In the genomic region with DNA sequence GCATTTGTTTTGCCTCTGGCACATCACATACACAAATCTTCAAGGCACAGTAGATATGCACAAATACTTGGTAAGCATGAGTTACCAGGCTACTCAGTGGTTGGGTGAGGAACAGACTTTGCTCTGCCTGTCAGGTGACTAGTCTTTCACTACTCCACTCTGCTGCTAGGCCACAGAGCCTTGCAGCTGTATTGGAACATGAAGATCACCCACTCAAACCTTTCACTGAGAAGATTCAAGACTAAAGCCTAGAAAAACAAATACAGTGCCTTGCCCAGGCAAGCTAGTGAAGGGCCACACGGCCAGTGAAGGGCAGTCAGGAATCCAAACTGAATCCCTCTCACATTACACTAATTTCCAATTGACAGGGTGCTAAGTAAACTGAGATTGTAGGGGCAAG, we compare ENCODE assay signal across 11 cellular contexts. TPM values are rescaled to one million over a fixed set of nuclear protein-coding genes. Genes with fewer than 3 reads are reported as not detected.
A peak's percentile ranks its signal among the peaks of the same experiment; 100 is the strongest.
DNase-seq lines count a peak whose midpoint lies in the region; ATAC-seq, FAIRE-seq and TF ChIP-seq lines count a peak whose summit lies in the region.
"Had no signal": no experiment of that assay in that cellular context is flagged by ENCODE, and none has a peak within 500 bp of the region (broad histone marks: within the 10 kb centered on the region; RNA-seq: fewer than 3 reads in every experiment).

No MANE protein-coding gene starts in this region.

- H3K9me3 Mint-ChIP-seq in activated T-helper 17 cell treated with anti-CD3 and anti-CD28 coated beads, Interleukin-2, amount 50 U/mL, for 72 hours: no peaks in the 10 kb centered on the region
- H3K9me3 Mint-ChIP-seq in activated CD4-positive, alpha-beta memory T cell treated with anti-CD3 and anti-CD28 coated beads, Interleukin-2, amount 10 ng/mL, durations not matched to agents 7 days and 5 days: no peaks in the 10 kb centered on the region

- H3K4me1 Mint-ChIP-seq in activated T-helper 17 cell treated with anti-CD3 and anti-CD28 coated beads, Interleukin-2, amount 50 U/mL, for 72 hours: peaks cover 13% of the 10 kb centered on the region
- peaks cover 13% of the 10 kb centered on the region for H3K4me1 Mint-ChIP-seq in activated CD4-positive, alpha-beta memory T cell treated with anti-CD3 and anti-CD28 coated beads, Interleukin-2, amount 10 ng/mL, durations not matched to agents 7 days and 5 days

- POLR2A ChIA-PET in activated CD4-positive, alpha-beta memory T cell treated with anti-CD3 and anti-CD28 coated beads, Interleukin-2, amount 10 ng/mL, durations not matched to agents 7 days and 5 days (lab: Charles Lee): no interaction called here

- CTCF ChIA-PET in activated CD4-positive, alpha-beta memory T cell treated with anti-CD3 and anti-CD28 coated beads, Interleukin-2, amount 10 ng/mL, durations not matched to agents 7 days and 5 days (lab: Charles Lee): no interaction called here

- no peak for TF ChIP-seq CTCF in pancreas (IDR thresholded peaks at IDR 0.05)

- H3K4me3 ChIP-seq in pancreas: no peak overlapping the region
- H3K4me3 ChIP-seq: lung, SJCRH30 had no signal

- WGBS in pancreas, 2 donors: 52 to 63% methylated on average over 1 of the region's 1 CpG

- no peaks in the 10 kb centered on the region for H3K4me1 ChIP-seq in pancreas

- ATAC-seq in HG02938 (IDR thresholded peaks at IDR 0.05; ENCODE audit: unreplicated experiment) (peak; percentile 70), pancreas (peak; percentile 48 to 75 (median 67))
- no peak for ATAC-seq in activated T-helper 17 cell treated with anti-CD3 and anti-CD28 coated beads, Interleukin-2, amount 50 U/mL, for 72 hours (replicated peaks)

- peak overlapping the region; percentile 13 for H3K27ac Mint-ChIP-seq in activated T-helper 17 cell treated with anti-CD3 and anti-CD28 coated beads, Interleukin-2, amount 50 U/mL, for 72 hours
- no peak overlapping the region for H3K27ac Mint-ChIP-seq in activated CD4-positive, alpha-beta memory T cell treated with anti-CD3 and anti-CD28 coated beads, Interleukin-2, amount 10 ng/mL, durations not matched to agents 7 days and 5 days

- no peak overlapping the region for H3K4me3 Mint-ChIP-seq in activated T-helper 17 cell treated with anti-CD3 and anti-CD28 coated beads, Interleukin-2, amount 50 U/mL, for 72 hours
- H3K4me3 Mint-ChIP-seq in activated CD4-positive, alpha-beta memory T cell treated with anti-CD3 and anti-CD28 coated beads, Interleukin-2, amount 10 ng/mL, durations not matched to agents 7 days and 5 days: no peak overlapping the region

- no peak overlapping the region for H3K27ac ChIP-seq in pancreas
- H3K27ac ChIP-seq: SJCRH30 had no signal

- H3K27me3 Mint-ChIP-seq in activated T-helper 17 cell treated with anti-CD3 and anti-CD28 coated beads, Interleukin-2, amount 50 U/mL, for 72 hours: no peaks in the 10 kb centered on the region
- H3K27me3 Mint-ChIP-seq in activated CD4-positive, alpha-beta memory T cell treated with anti-CD3 and anti-CD28 coated beads, Interleukin-2, amount 10 ng/mL, durations not matched to agents 7 days and 5 days: no peaks in the 10 kb centered on the region

- intact Hi-C loops in pancreas (cut with DNase I): no loop called here

- no peaks in the 10 kb centered on the region for H3K36me3 ChIP-seq in pancreas

- H3K9me3 ChIP-seq in pancreas: no peaks in the 10 kb centered on the region
- H3K9me3 ChIP-seq: SJCRH30 had no signal

- peaks cover 44% of the 10 kb centered on the region for H3K36me3 Mint-ChIP-seq in activated T-helper 17 cell treated with anti-CD3 and anti-CD28 coated beads, Interleukin-2, amount 50 U/mL, for 72 hours (ENCODE audit: low read depth)
- H3K36me3 Mint-ChIP-seq in activated CD4-positive, alpha-beta memory T cell treated with anti-CD3 and anti-CD28 coated beads, Interleukin-2, amount 10 ng/mL, durations not matched to agents 7 days and 5 days (ENCODE audit: low read depth): peaks cover 27% of the 10 kb centered on the region

- FAIRE-seq in pancreas (lab: Jason Lieb, UNC): no peak

- DNase-seq in NCI-H1436 (lab: John Stamatoyannopoulos, UW) (peak; percentile 14), NCI-H1436 treated with DMSO at 0.1 percent for 48 hours (lab: John Stamatoyannopoulos, UW) (no peak), pancreas (no peak), Ammon's horn (ENCODE audit: low spot score) (no peak), GF-D8 (lab: John Stamatoyannopoulos, UW) (no peak)
- DNase-seq in activated CD4-positive, alpha-beta memory T cell treated with anti-CD3 and anti-CD28 coated beads, Interleukin-2, amount 10 ng/mL, durations not matched to agents 7 days and 5 days: no peak
- DNase-seq: NCI-H146 had no signal

- no peaks in the 10 kb centered on the region for H3K27me3 ChIP-seq in pancreas
- H3K27me3 ChIP-seq: SJCRH30 had no signal

RNA-seq across cellular contexts. Expression of a gene that starts 47.0 kb away (rescaled TPM):
- total RNA-seq in activated T-helper 17 cell treated with anti-CD3 and anti-CD28 coated beads, Interleukin-2, amount 50 U/mL, for 72 hours: 10 to 100 TPM; 13.8 to 24.8 TPM
- total RNA-seq in pancreas: 10 to 100 TPM in 1 of 6 donors, 1 to 10 TPM in 5; 7.3 to 11.5 (median 8.0) TPM
- 10 to 100 TPM in 1 of 2 donors, 1 to 10 TPM in 1; 6.5 to 10.9 TPM for polyA plus RNA-seq in pancreas
- total RNA-seq in activated CD4-positive, alpha-beta memory T cell treated with anti-CD3 and anti-CD28 coated beads, Interleukin-2, amount 10 ng/mL, durations not matched to agents 7 days and 5 days: 10 to 100 TPM; 26.5 to 27.9 TPM
